ENCODE assay signal across 9 cellular contexts in genomic region chr7:39754326-39755120, GRCh38.
DNase-seq lines count a peak whose midpoint lies in the region; ATAC-seq and TF ChIP-seq lines count a peak whose summit lies in the region.
"Had no signal": no experiment of that assay in that cellular context is flagged by ENCODE, and none has a peak within 500 bp of the region (broad histone marks: within the 10 kb centered on the region; RNA-seq: fewer than 3 reads in every experiment).

No MANE protein-coding gene starts in this region.

- no peaks in the 10 kb centered on the region for H3K9me3 Mint-ChIP-seq in activated naive CD4-positive, alpha-beta T cell treated with anti-CD3 and anti-CD28 coated beads for 36 hours
- peaks cover 5% of the 10 kb centered on the region for H3K9me3 Mint-ChIP-seq in activated naive CD4-positive, alpha-beta T cell treated with anti-CD3 and anti-CD28 coated beads, Interleukin-2, amount 10 ng/mL, durations not matched to agents 7 days and 5 days
- H3K9me3 Mint-ChIP-seq in activated naive CD8-positive, alpha-beta T cell treated with anti-CD3 and anti-CD28 coated beads, Interleukin-2, amount 50 U/mL, for 24 hours, result peaks cover 4% of the 10 kb centered on the region
- peaks cover 22% of the 10 kb centered on the region for H3K9me3 Mint-ChIP-seq in type B pancreatic cell

- no peaks in the 10 kb centered on the region for H3K27me3 Mint-ChIP-seq in activated naive CD4-positive, alpha-beta T cell treated with anti-CD3 and anti-CD28 coated beads for 36 hours (ENCODE audit: low read depth)
- H3K27me3 Mint-ChIP-seq in activated naive CD4-positive, alpha-beta T cell treated with anti-CD3 and anti-CD28 coated beads, Interleukin-2, amount 10 ng/mL, durations not matched to agents 7 days and 5 days, result no peaks in the 10 kb centered on the region
- no peaks in the 10 kb centered on the region for H3K27me3 Mint-ChIP-seq in activated naive CD8-positive, alpha-beta T cell treated with anti-CD3 and anti-CD28 coated beads, Interleukin-2, amount 50 U/mL, for 24 hours
- no peaks in the 10 kb centered on the region for H3K27me3 Mint-ChIP-seq in type B pancreatic cell

- peak; percentile 49 for ATAC-seq in activated naive CD8-positive, alpha-beta T cell treated with anti-CD3 and anti-CD28 coated beads, Interleukin-2, amount 50 U/mL, for 24 hours
- no peak for ATAC-seq in GM21529 (IDR thresholded peaks at IDR 0.05; ENCODE audit: unreplicated experiment)

- peaks cover 10% of the 10 kb centered on the region for H3K4me1 Mint-ChIP-seq in activated naive CD4-positive, alpha-beta T cell treated with anti-CD3 and anti-CD28 coated beads for 36 hours (ENCODE audit: low read depth)
- peaks cover 10% of the 10 kb centered on the region for H3K4me1 Mint-ChIP-seq in activated naive CD4-positive, alpha-beta T cell treated with anti-CD3 and anti-CD28 coated beads, Interleukin-2, amount 10 ng/mL, durations not matched to agents 7 days and 5 days
- H3K4me1 Mint-ChIP-seq in activated naive CD8-positive, alpha-beta T cell treated with anti-CD3 and anti-CD28 coated beads, Interleukin-2, amount 50 U/mL, for 24 hours, result peaks cover 12% of the 10 kb centered on the region
- H3K4me1 Mint-ChIP-seq in type B pancreatic cell (ENCODE audit: unreplicated experiment), result peaks cover 18% of the 10 kb centered on the region

- no peak overlapping the region for H3K4me3 Mint-ChIP-seq in activated naive CD4-positive, alpha-beta T cell treated with anti-CD3 and anti-CD28 coated beads for 36 hours
- H3K4me3 Mint-ChIP-seq in activated naive CD4-positive, alpha-beta T cell treated with anti-CD3 and anti-CD28 coated beads, Interleukin-2, amount 10 ng/mL, durations not matched to agents 7 days and 5 days, result no peak overlapping the region
- no peak overlapping the region for H3K4me3 Mint-ChIP-seq in activated naive CD8-positive, alpha-beta T cell treated with anti-CD3 and anti-CD28 coated beads, Interleukin-2, amount 50 U/mL, for 24 hours
- peak overlapping the region; percentile 69 for H3K4me3 Mint-ChIP-seq in type B pancreatic cell

- DNase-seq in activated naive CD4-positive, alpha-beta T cell treated with anti-CD3 and anti-CD28 coated beads for 36 hours, result no peak
- DNase-seq in activated naive CD4-positive, alpha-beta T cell treated with anti-CD3 and anti-CD28 coated beads, Interleukin-2, amount 10 ng/mL, durations not matched to agents 7 days and 5 days, result no peak
- DNase-seq in activated naive CD8-positive, alpha-beta T cell treated with anti-CD3 and anti-CD28 coated beads, Interleukin-2, amount 50 U/mL, for 24 hours, result no peak
- peak; percentile 73 for DNase-seq in iris pigment epithelial cell (ENCODE audit: low read depth)
- no peak for DNase-seq in type B pancreatic cell (ENCODE audit: extremely low spot score, unreplicated experiment)
- DNase-seq in NCI-H1930 (lab: John Stamatoyannopoulos, UW), result no peak
- no peak for DNase-seq in pons (ENCODE audit: low spot score)
- DNase-seq: activated CD4-positive, alpha-beta T cell treated with anti-CD3 and anti-CD28 coated beads for 4 hours had no signal

- intact Hi-C loops in activated naive CD4-positive, alpha-beta T cell treated with anti-CD3 and anti-CD28 coated beads for 36 hours (cut with micrococcal nuclease), result no loop called here

- peak overlapping the region; percentile 51 for H3K27ac Mint-ChIP-seq in activated naive CD4-positive, alpha-beta T cell treated with anti-CD3 and anti-CD28 coated beads for 36 hours
- no peak overlapping the region for H3K27ac Mint-ChIP-seq in activated naive CD4-positive, alpha-beta T cell treated with anti-CD3 and anti-CD28 coated beads, Interleukin-2, amount 10 ng/mL, durations not matched to agents 7 days and 5 days
- H3K27ac Mint-ChIP-seq in activated naive CD8-positive, alpha-beta T cell treated with anti-CD3 and anti-CD28 coated beads, Interleukin-2, amount 50 U/mL, for 24 hours, result peak overlapping the region; percentile 70
- H3K27ac Mint-ChIP-seq in type B pancreatic cell, result peak overlapping the region; percentile 84

- TF ChIP-seq CTCF in type B pancreatic cell (conservative IDR thresholded peaks at IDR 0.05), result no peak

- H3K36me3 Mint-ChIP-seq in activated naive CD4-positive, alpha-beta T cell treated with anti-CD3 and anti-CD28 coated beads for 36 hours (ENCODE audit: low read depth), result no peaks in the 10 kb centered on the region
- peaks cover 5% of the 10 kb centered on the region for H3K36me3 Mint-ChIP-seq in activated naive CD4-positive, alpha-beta T cell treated with anti-CD3 and anti-CD28 coated beads, Interleukin-2, amount 10 ng/mL, durations not matched to agents 7 days and 5 days
- peaks cover 8% of the 10 kb centered on the region for H3K36me3 Mint-ChIP-seq in activated naive CD8-positive, alpha-beta T cell treated with anti-CD3 and anti-CD28 coated beads, Interleukin-2, amount 50 U/mL, for 24 hours (ENCODE audit: low read depth)
- H3K36me3 Mint-ChIP-seq in type B pancreatic cell, result peaks cover 26% of the 10 kb centered on the region

- CTCF ChIA-PET in activated naive CD4-positive, alpha-beta T cell treated with anti-CD3 and anti-CD28 coated beads for 36 hours (lab: Charles Lee), result interaction anchor here (0.7 to 1.9 kb wide), 3 partner anchors 26 to 177 kb away, joined by 3 to 5 read pairs (median 4); no protein-coding TSS in a partner anchor
- CTCF ChIA-PET in activated naive CD4-positive, alpha-beta T cell treated with anti-CD3 and anti-CD28 coated beads, Interleukin-2, amount 10 ng/mL, durations not matched to agents 7 days and 5 days (lab: Charles Lee), result interaction anchor here (0.6 to 2.6 kb wide), 4 partner anchors 19 to 183 kb away, joined by 3 to 10 read pairs (median 3); no protein-coding TSS in a partner anchor
